Comparison of ENCODE assay signal across 13 cellular contexts in genomic region chr1:28139033-28139712, GRCh38. TPM values are rescaled to one million over a fixed set of nuclear protein-coding genes. Genes with fewer than 3 reads are reported as not detected.
A peak's percentile ranks its signal among the peaks of the same experiment; 100 is the strongest.
DNase-seq lines count a peak whose midpoint lies in the region; ATAC-seq and FAIRE-seq lines count a peak whose summit lies in the region.
"Had no signal": no experiment of that assay in that cellular context is flagged by ENCODE, and none has a peak within 500 bp of the region (broad histone marks: within the 10 kb centered on the region; RNA-seq: fewer than 3 reads in every experiment).

No MANE protein-coding gene starts in this region.

- H3K9me3 Mint-ChIP-seq in stimulated activated naive CD8-positive, alpha-beta T cell treated with anti-CD3 and anti-CD28 coated beads, Interleukin-15, amount 100 ng/mL, for 72 hours = no peaks in the 10 kb centered on the region
- H3K9me3 Mint-ChIP-seq: CD4-positive, alpha-beta T cell had no signal

- ATAC-seq in stimulated activated naive CD8-positive, alpha-beta T cell treated with anti-CD3 and anti-CD28 coated beads, Interleukin-15, amount 100 ng/mL, for 72 hours = peak; percentile 49
- no peak for ATAC-seq in stimulated activated naive CD8-positive, alpha-beta T cell treated with anti-CD3 and anti-CD28 coated beads, Interleukin-15, Interleukin-2, amounts not matched to agents 100 U/mL and 50 U/mL, for 24 hours
- no peak for ATAC-seq in GM19035 (IDR thresholded peaks at IDR 0.05; ENCODE audit: unreplicated experiment)

- no peak overlapping the region for H3K27ac ChIP-seq in small intestine (ENCODE audit: low read depth in 1 of 2, low read length in 1 of 2)
- H3K27ac ChIP-seq: SK-N-MC, tibial nerve had no signal

- H3K4me1 Mint-ChIP-seq in stimulated activated naive CD8-positive, alpha-beta T cell treated with anti-CD3 and anti-CD28 coated beads, Interleukin-15, amount 100 ng/mL, for 72 hours = peaks cover 28% of the 10 kb centered on the region

- WGBS in small intestine, 3 donors = 77 to 78% (median 78%) methylated on average over 7 of the region's 7 CpGs

- FAIRE-seq in small intestine (lab: Jason Lieb, UNC) = no peak

- DNase-seq in stimulated activated naive CD8-positive, alpha-beta T cell treated with anti-CD3 and anti-CD28 coated beads, Interleukin-15, amount 100 ng/mL, for 72 hours = peak in 1 of 2 donors; percentile 17
- DNase-seq in stimulated activated naive CD8-positive, alpha-beta T cell treated with anti-CD3 and anti-CD28 coated beads, Interleukin-15, Interleukin-2, amounts not matched to agents 100 U/mL and 50 U/mL, for 24 hours = no peak
- DNase-seq in SIG-M5 (lab: John Stamatoyannopoulos, UW) (peak; percentile 48), fibroblast of peridontal ligament (ENCODE audit: extremely low read depth) (peak; percentile 89), NCI-H128 (lab: John Stamatoyannopoulos, UW; ENCODE audit: unreplicated experiment) (no peak), hepatic stellate cell (ENCODE audit: low spot score) (no peak), small intestine (no peak)
- DNase-seq: amygdala; CD4-positive, alpha-beta T cell; posterior cingulate gyrus had no signal

- H3K27ac Mint-ChIP-seq in stimulated activated naive CD8-positive, alpha-beta T cell treated with anti-CD3 and anti-CD28 coated beads, Interleukin-15, amount 100 ng/mL, for 72 hours = peak overlapping the region in 1 of 2 donors; percentile 90
- H3K27ac Mint-ChIP-seq: CD4-positive, alpha-beta T cell had no signal

- H3K27me3 ChIP-seq in small intestine (ENCODE audit: control insufficient read depth in 2 of 2, insufficient read depth in 2 of 2, low read length in 2 of 2) = no peaks in the 10 kb centered on the region
- H3K27me3 ChIP-seq: tibial nerve had no signal

- no peak overlapping the region for H3K4me3 Mint-ChIP-seq in stimulated activated naive CD8-positive, alpha-beta T cell treated with anti-CD3 and anti-CD28 coated beads, Interleukin-15, amount 100 ng/mL, for 72 hours
- H3K4me3 Mint-ChIP-seq: CD4-positive, alpha-beta T cell had no signal

- H3K27me3 Mint-ChIP-seq in stimulated activated naive CD8-positive, alpha-beta T cell treated with anti-CD3 and anti-CD28 coated beads, Interleukin-15, amount 100 ng/mL, for 72 hours = peaks cover 75% of the 10 kb centered on the region
- H3K27me3 Mint-ChIP-seq: CD4-positive, alpha-beta T cell had no signal

- H3K36me3 ChIP-seq in small intestine (ENCODE audit: control insufficient read depth in 2 of 2, insufficient read depth in 2 of 2, low read length in 2 of 2) = no peaks in the 10 kb centered on the region
- H3K36me3 ChIP-seq: tibial nerve had no signal

- no peaks in the 10 kb centered on the region for H3K4me1 ChIP-seq in small intestine (ENCODE audit: control insufficient read depth in 2 of 2, insufficient read depth in 1 of 2, low read depth in 1 of 2, low read length in 1 of 2)
- H3K4me1 ChIP-seq: tibial nerve had no signal

- H3K9me3 ChIP-seq in small intestine (ENCODE audit: control insufficient read depth, low read depth) = no peaks in the 10 kb centered on the region
- H3K9me3 ChIP-seq: tibial nerve had no signal

- no peak overlapping the region for H3K4me3 ChIP-seq in small intestine (ENCODE audit: low read depth in 1 of 2, low read length in 2 of 2)
- H3K4me3 ChIP-seq: SK-N-MC, tibial nerve had no signal

RNA-seq across cellular contexts. Expression of gene PTAFR, which starts 37.3 kb away (rescaled TPM):
- polyA plus RNA-seq in small intestine = 1 to 10 TPM; 1.1 to 5.2 (median 1.9) TPM

RNA-seq across cellular contexts. Expression of gene EYA3, which starts 50.8 kb away (rescaled TPM):
- 1 to 10 TPM; 3.2 to 7.9 (median 4.9) TPM for polyA plus RNA-seq in small intestine

Comparison
In these comparisons a context has a peak if more than half of its experiments do, and no peak if none do; other contexts are left out.
1. DNase-seq: peak in SIG-M5 (single experiment) and fibroblast of peridontal ligament (single experiment); none in stimulated activated naive CD8-positive, alpha-beta T cell treated with anti-CD3 and anti-CD28 coated beads, Interleukin-15, Interleukin-2, amounts not matched to agents 100 U/mL and 50 U/mL, for 24 hours (single experiment), NCI-H128 (single experiment), hepatic stellate cell (single experiment) and small intestine (single experiment).